In genomic region chr15:34837246-34838016, GRCh38 we compare ENCODE assay signal across 13 cellular contexts. TPM values are rescaled to one million over a fixed set of nuclear protein-coding genes. Genes with fewer than 3 reads are reported as not detected.
DNase-seq lines count a peak whose midpoint lies in the region; ATAC-seq and TF ChIP-seq lines count a peak whose summit lies in the region.
"Had no signal": no experiment of that assay in that cellular context is flagged by ENCODE, and none has a peak within 500 bp of the region (broad histone marks: within the 10 kb centered on the region; RNA-seq: fewer than 3 reads in every experiment).

No MANE protein-coding gene starts in this region.

- H3K9me3 Mint-ChIP-seq in CD8-positive, alpha-beta memory T cell, result peaks cover 0 to 9% (median 7%) of the 10 kb centered on the region in 5 donors
- H3K9me3 Mint-ChIP-seq in naive thymus-derived CD4-positive, alpha-beta T cell, result peaks cover 0 to 18% (median 2%) of the 10 kb centered on the region in 11 donors

- H3K4me1 Mint-ChIP-seq in CD8-positive, alpha-beta memory T cell, result no peaks in the 10 kb centered on the region
- H3K4me1 Mint-ChIP-seq in naive thymus-derived CD4-positive, alpha-beta T cell, result no peaks in the 10 kb centered on the region

- H3K9ac ChIP-seq in PC-3 (ENCODE audit: low read length), result no peak overlapping the region

- no TSS peak for BruUV-seq in PC-3 (replicated peaks; lab: Mats Ljungman, UMichigan)

- H2AFZ ChIP-seq in PC-3 (ENCODE audit: low read length), result no peak overlapping the region

- no peak overlapping the region for H3K4me3 Mint-ChIP-seq in CD8-positive, alpha-beta memory T cell
- no peak overlapping the region for H3K4me3 Mint-ChIP-seq in naive thymus-derived CD4-positive, alpha-beta T cell

- peaks cover 12 to 20% of the 10 kb centered on the region in 2 donors for H3K27me3 Mint-ChIP-seq in CD8-positive, alpha-beta memory T cell
- peaks cover 6 to 21% (median 15%) of the 10 kb centered on the region in 5 donors for H3K27me3 Mint-ChIP-seq in naive thymus-derived CD4-positive, alpha-beta T cell

- H3K36me3 ChIP-seq in PC-3 (ENCODE audit: low read depth, low read length) (no peaks in the 10 kb centered on the region), psoas muscle (ENCODE audit: insufficient read depth in 1 of 2, low read depth in 1 of 2) (no peaks in the 10 kb centered on the region)
- H3K36me3 ChIP-seq in CD8-positive, alpha-beta memory T cell (ENCODE audit: insufficient read depth, low read length), result no peaks in the 10 kb centered on the region
- no peaks in the 10 kb centered on the region for H3K36me3 ChIP-seq in naive thymus-derived CD4-positive, alpha-beta T cell (ENCODE audit: control insufficient read depth in 2 of 3, insufficient read depth in 3 of 3, low read length in 3 of 3)
- H3K36me3 ChIP-seq: Peyer's patch had no signal

- DNase-seq in DMS53 treated with DMSO at 0.1 percent for 48 hours (lab: John Stamatoyannopoulos, UW; ENCODE audit: unreplicated experiment) (peak; percentile 63), PC-3 (peak; percentile 85), epithelial cell of proximal tubule (ENCODE audit: low read depth) (peak; percentile 70), psoas muscle (no peak), sciatic nerve (ENCODE audit: low spot score) (no peak), activated T-cell treated with anti-CD3 and anti-CD28 coated beads for 4 hours (no peak)
- DNase-seq in CD8-positive, alpha-beta memory T cell, result no peak
- DNase-seq in naive thymus-derived CD4-positive, alpha-beta T cell, result no peak
- DNase-seq: activated naive CD4-positive, alpha-beta T cell; effector CD4-positive, alpha-beta T cell; left cardiac atrium; NCI-H1436; Peyer's patch had no signal

- intact Hi-C loops in PC-3 (cut with micrococcal nuclease), result loop anchor here (1.0 kb wide), 1 partner anchor 18 kb away; no protein-coding TSS in a partner anchor
- intact Hi-C loops in psoas muscle (cut with DNase I), result loop anchor here in 1 of 2 donors (10.0 kb wide), 1 partner anchor 143 kb away; no protein-coding TSS in a partner anchor
- intact Hi-C loops in sciatic nerve (cut with DNase I), result no loop called here
- intact Hi-C loops in naive thymus-derived CD4-positive, alpha-beta T cell (cut with micrococcal nuclease), result no loop called here

- POLR2A ChIA-PET in PC-3 (lab: Charles Lee; ENCODE audit: unreplicated experiment), result no interaction called here
- POLR2A ChIA-PET in CD8-positive, alpha-beta memory T cell (lab: Charles Lee), result no interaction called here
- POLR2A ChIA-PET in naive thymus-derived CD4-positive, alpha-beta T cell (lab: Charles Lee), result no interaction called here

- CTCF ChIA-PET in PC-3 (lab: Charles Lee), result no interaction called here
- CTCF ChIA-PET in CD8-positive, alpha-beta memory T cell (lab: Charles Lee), result no interaction called here
- CTCF ChIA-PET in naive thymus-derived CD4-positive, alpha-beta T cell (lab: Charles Lee), result no interaction called here

- ATAC-seq in PC-3 (peak; percentile 100), psoas muscle (peak; percentile 45 to 84 (median 76)), sciatic nerve (no peak)
- no peak for ATAC-seq in naive thymus-derived CD4-positive, alpha-beta T cell

- TF ChIP-seq CTCF in PC-3 (conservative IDR thresholded peaks at IDR 0.05; ENCODE audit: low read depth, low read length) (no peak), epithelial cell of proximal tubule (conservative IDR thresholded peaks at IDR 0.05; ENCODE audit: low read depth, low read length) (no peak), psoas muscle (IDR thresholded peaks at IDR 0.05) (no peak)

- H4K20me1 ChIP-seq in PC-3 (ENCODE audit: low read length), result no peaks in the 10 kb centered on the region

- no peaks in the 10 kb centered on the region for H3K79me2 ChIP-seq in PC-3 (ENCODE audit: low read length)

- H3K9me2 ChIP-seq in PC-3 (replicated peaks; ENCODE audit: low read length), result no peaks in the 10 kb centered on the region

- H3K27ac ChIP-seq in PC-3 (ENCODE audit: low read length), result no peak overlapping the region
- peak overlapping the region; percentile 40 for H3K27ac ChIP-seq in psoas muscle
- no peak overlapping the region for H3K27ac ChIP-seq in CD8-positive, alpha-beta memory T cell (ENCODE audit: low read depth, low read length)
- no peak overlapping the region for H3K27ac ChIP-seq in naive thymus-derived CD4-positive, alpha-beta T cell (ENCODE audit: low read depth, low read length)
- H3K27ac ChIP-seq: Peyer's patch had no signal

- H3K27me3 ChIP-seq in PC-3 (ENCODE audit: low read length) (no peaks in the 10 kb centered on the region), psoas muscle (ENCODE audit: insufficient read depth in 3 of 3, low read length in 2 of 3) (no peaks in the 10 kb centered on the region)
- H3K27me3 ChIP-seq in CD8-positive, alpha-beta memory T cell (ENCODE audit: insufficient read depth, low read length, poor library complexity, severe bottlenecking), result no peaks in the 10 kb centered on the region
- H3K27me3 ChIP-seq in naive thymus-derived CD4-positive, alpha-beta T cell (ENCODE audit: control insufficient read depth in 2 of 2, insufficient read depth in 2 of 2, low read length in 2 of 2), result no peaks in the 10 kb centered on the region
- H3K27me3 ChIP-seq: Peyer's patch had no signal

- H3K4me2 ChIP-seq in PC-3 (ENCODE audit: low read length), result no peak overlapping the region

- WGBS in psoas muscle, 3 donors, result 37 to 47% (median 37%) methylated on average over 6 of the region's 6 CpGs

- H3K27ac Mint-ChIP-seq in CD8-positive, alpha-beta memory T cell, result no peak overlapping the region
- H3K27ac Mint-ChIP-seq in naive thymus-derived CD4-positive, alpha-beta T cell, result no peak overlapping the region

- H3K9me3 ChIP-seq in PC-3 (ENCODE audit: low read length) (no peaks in the 10 kb centered on the region), psoas muscle (no peaks in the 10 kb centered on the region)
- no peaks in the 10 kb centered on the region for H3K9me3 ChIP-seq in CD8-positive, alpha-beta memory T cell (ENCODE audit: low read length)
- H3K9me3 ChIP-seq in naive thymus-derived CD4-positive, alpha-beta T cell (ENCODE audit: control insufficient read depth in 2 of 3, low read length in 3 of 3), result no peaks in the 10 kb centered on the region
- H3K9me3 ChIP-seq: Peyer's patch had no signal

- peaks cover 0 to 11% (median 3%) of the 10 kb centered on the region in 3 donors for H3K36me3 Mint-ChIP-seq in CD8-positive, alpha-beta memory T cell
- peaks cover 0 to 14% (median 4%) of the 10 kb centered on the region in 5 donors for H3K36me3 Mint-ChIP-seq in naive thymus-derived CD4-positive, alpha-beta T cell

- no peaks in the 10 kb centered on the region for H3F3A ChIP-seq in PC-3 (ENCODE audit: low read length, unreplicated experiment)

- peaks cover 9% of the 10 kb centered on the region; the same call in 1 of the 2 replicates for H3K4me1 ChIP-seq in PC-3 (ENCODE audit: insufficient read depth, low read length)
- H3K4me1 ChIP-seq in psoas muscle, result no peaks in the 10 kb centered on the region
- H3K4me1 ChIP-seq in CD8-positive, alpha-beta memory T cell (ENCODE audit: insufficient read depth, low read length), result no peaks in the 10 kb centered on the region
- H3K4me1 ChIP-seq in naive thymus-derived CD4-positive, alpha-beta T cell (ENCODE audit: control insufficient read depth in 2 of 2, insufficient read depth in 2 of 2, low read length in 2 of 2), result no peaks in the 10 kb centered on the region
- H3K4me1 ChIP-seq: Peyer's patch had no signal

- H3K4me3 ChIP-seq in PC-3 (ENCODE audit: low read length) (no peak overlapping the region), epithelial cell of proximal tubule (ENCODE audit: low read depth, low read length) (no peak overlapping the region), psoas muscle (no peak overlapping the region)
- H3K4me3 ChIP-seq in CD8-positive, alpha-beta memory T cell (ENCODE audit: low read length), result no peak overlapping the region
- no peak overlapping the region for H3K4me3 ChIP-seq in naive thymus-derived CD4-positive, alpha-beta T cell (ENCODE audit: low read length)
- H3K4me3 ChIP-seq: Peyer's patch had no signal

RNA-seq across cellular contexts. Expression of gene ACTC1, which starts 42.1 kb away (rescaled TPM):
- total RNA-seq in PC-3 (2014; rRNA removed) (not detected in 2 replicates), epithelial cell of proximal tubule (not detected in 2 replicates), psoas muscle (1,000 to 10,000 TPM in 3 of 4 donors, 100 to 1,000 TPM in 1; 219 to 3,379 (median 1,101) TPM), sciatic nerve (0.94 TPM)
- 100 to 1,000 TPM in 1 of 3 donors, 10 to 100 TPM in 2; 33.5 to 644 (median 45.9) TPM for polyA plus RNA-seq in psoas muscle
- total RNA-seq in CD8-positive, alpha-beta memory T cell, result not detected
- not detected for polyA plus RNA-seq in CD8-positive, alpha-beta memory T cell
- total RNA-seq in naive thymus-derived CD4-positive, alpha-beta T cell, result not detected
- not detected for polyA plus RNA-seq in naive thymus-derived CD4-positive, alpha-beta T cell
- total RNA-seq: Peyer's patch had no signal

Comparison
In these comparisons a context has a peak if more than half of its experiments do, and no peak if none do; other contexts are left out.
1. DNase-seq: peak in DMS53 treated with DMSO at 0.1 percent for 48 hours (single experiment), PC-3 (single experiment) and epithelial cell of proximal tubule (single experiment); none in psoas muscle (0 of 2), sciatic nerve (single experiment), CD8-positive, alpha-beta memory T cell (0 of 5), activated T-cell treated with anti-CD3 and anti-CD28 coated beads for 4 hours (single experiment) and naive thymus-derived CD4-positive, alpha-beta T cell (0 of 9).
2. ATAC-seq: peak in PC-3 (single experiment) and psoas muscle (4 of 4); none in sciatic nerve (single experiment) and naive thymus-derived CD4-positive, alpha-beta T cell (single experiment).
3. RNA of gene ACTC1, which starts 42.1 kb away (total RNA-seq): 219 to 3,379 TPM in psoas muscle; 0.94 TPM in sciatic nerve (single experiment), not detected in epithelial cell of proximal tubule, not detected in PC-3, not detected in CD8-positive, alpha-beta memory T cell and not detected in naive thymus-derived CD4-positive, alpha-beta T cell; every median in the first group is over 100 times any median in the second.